Comparison of ENCODE assay signal across 18 cellular contexts in the genomic region with DNA sequence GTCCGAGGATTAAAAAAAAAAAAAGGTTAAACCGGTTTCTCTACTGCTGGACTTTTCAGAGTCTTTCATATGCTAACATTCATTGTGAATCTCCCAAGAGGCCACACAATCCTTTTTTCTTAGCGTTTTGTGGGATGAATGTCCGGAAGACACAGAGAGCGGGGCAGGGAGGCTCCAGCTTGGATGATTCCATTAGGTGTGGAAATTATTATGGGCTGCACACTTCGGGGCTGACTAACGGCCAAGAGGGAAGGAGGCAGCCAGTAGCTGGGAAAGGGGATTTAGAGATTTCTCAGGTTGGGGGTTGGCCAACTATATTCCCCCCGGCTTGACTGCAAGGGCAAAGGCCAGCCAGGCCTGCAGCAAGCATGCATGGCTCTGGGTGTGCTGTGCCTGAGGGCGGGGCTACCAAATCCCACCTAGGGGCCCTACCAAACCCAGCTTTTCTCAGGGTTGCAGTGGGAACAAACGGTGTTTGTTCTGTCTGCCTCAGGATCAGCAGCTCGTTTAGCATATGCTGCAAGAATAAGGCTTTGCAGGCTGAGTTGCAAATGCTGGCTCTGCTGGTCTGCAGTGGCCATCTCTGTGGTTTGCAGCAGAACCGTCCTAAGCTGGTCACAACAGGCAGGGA. TPM values are rescaled to one million over a fixed set of nuclear protein-coding genes. Genes with fewer than 3 reads are reported as not detected.
DNase-seq lines count a peak whose midpoint lies in the region; ATAC-seq, FAIRE-seq and TF ChIP-seq lines count a peak whose summit lies in the region.
"Had no signal": no experiment of that assay in that cellular context is flagged by ENCODE, and none has a peak within 500 bp of the region (broad histone marks: within the 10 kb centered on the region; RNA-seq: fewer than 3 reads in every experiment).

No MANE protein-coding gene starts in this region.

- H3K4me1 ChIP-seq in HUES48 (ENCODE audit: control insufficient read depth, insufficient read depth, low read length) (peaks cover 23% of the 10 kb centered on the region), iPS-15b (ENCODE audit: control insufficient read depth, insufficient read depth, low read length) (peaks cover 12% of the 10 kb centered on the region), osteoblast (ENCODE audit: insufficient read depth, low read length) (no peaks in the 10 kb centered on the region), pancreas (no peaks in the 10 kb centered on the region)
- H3K4me1 ChIP-seq: heart right ventricle, spleen had no signal

- H3K27me3 ChIP-seq in HUES48 (ENCODE audit: control insufficient read depth, insufficient read depth, low read length), result no peaks in the 10 kb centered on the region
- no peaks in the 10 kb centered on the region for H3K27me3 ChIP-seq in iPS-15b (ENCODE audit: control insufficient read depth, insufficient read depth, low read length)
- no peaks in the 10 kb centered on the region for H3K27me3 ChIP-seq in osteoblast (ENCODE audit: insufficient read depth, low read length)
- no peaks in the 10 kb centered on the region for H3K27me3 ChIP-seq in pancreas
- H3K27me3 ChIP-seq: esophagus muscularis mucosa, spleen had no signal

- no peak overlapping the region for H2AFZ ChIP-seq in osteoblast (ENCODE audit: low read length)

- TF ChIP-seq CTCF in WTC11 (IDR thresholded peaks at IDR 0.05) (no peak), osteoblast (IDR thresholded peaks at IDR 0.05; ENCODE audit: extremely low read depth, low read depth, low read length) (no peak), pancreas (IDR thresholded peaks at IDR 0.05) (no peak)

- H3K9me3 ChIP-seq in HUES48 (ENCODE audit: control insufficient read depth, insufficient read depth, low read length) (no peaks in the 10 kb centered on the region), iPS-15b (ENCODE audit: control insufficient read depth, insufficient read depth, low read length) (no peaks in the 10 kb centered on the region), osteoblast (ENCODE audit: low read depth, low read length) (no peaks in the 10 kb centered on the region), pancreas (no peaks in the 10 kb centered on the region)

- no peaks in the 10 kb centered on the region for H3K79me2 ChIP-seq in osteoblast (ENCODE audit: insufficient read depth, low read length)

- intact Hi-C loops in pancreas (cut with DNase I), result no loop called here

- H3K36me3 ChIP-seq in HUES48 (ENCODE audit: control insufficient read depth, insufficient read depth, low read length) (no peaks in the 10 kb centered on the region), iPS-15b (ENCODE audit: control insufficient read depth, insufficient read depth, low read length) (no peaks in the 10 kb centered on the region), osteoblast (ENCODE audit: insufficient read depth, low read length) (no peaks in the 10 kb centered on the region), pancreas (no peaks in the 10 kb centered on the region)
- H3K36me3 ChIP-seq: esophagus muscularis mucosa, heart right ventricle, spleen had no signal

- DNase-seq in WTC11 (ENCODE audit: low spot score) (peak; percentile 69), osteoblast (ENCODE audit: insufficient read length, low spot score, missing footprints) (peak; percentile 80), pancreas (no peak), NOMO-1 (lab: John Stamatoyannopoulos, UW; ENCODE audit: unreplicated experiment in 2 of 2) (no peak)
- no peak for DNase-seq in stimulated activated naive CD8-positive, alpha-beta T cell treated with anti-CD3 and anti-CD28 coated beads, Interleukin-15, Interleukin-2, amounts not matched to agents 100 U/mL and 50 U/mL, for 24 hours
- DNase-seq: activated CD4-positive, alpha-beta memory T cell treated with anti-CD3 and anti-CD28 coated beads for 36 hours; AML-193; heart right ventricle; MM.1S; NCI-H2029 treated with DMSO at 0.1 percent for 48 hours; spleen; stimulated activated naive CD8-positive, alpha-beta T cell treated with anti-CD3 and anti-CD28 coated beads, Interleukin-15, amount 100 ng/mL, for 72 hours had no signal

- peak overlapping the region; percentile 75 for H3K9ac ChIP-seq in HUES48 (ENCODE audit: low read depth, low read length)
- peak overlapping the region; percentile 30 for H3K9ac ChIP-seq in iPS-15b (ENCODE audit: low read depth, low read length)

- peak overlapping the region; percentile 96 for H3K27ac Mint-ChIP-seq in WTC11
- H3K27ac Mint-ChIP-seq: activated CD4-positive, alpha-beta memory T cell treated with anti-CD3 and anti-CD28 coated beads for 36 hours had no signal

- H3K4me1 Mint-ChIP-seq in WTC11, result peaks cover 22% of the 10 kb centered on the region
- H3K4me1 Mint-ChIP-seq: stimulated activated naive CD8-positive, alpha-beta T cell treated with anti-CD3 and anti-CD28 coated beads, Interleukin-15, amount 100 ng/mL, for 72 hours had no signal

- peak overlapping the region; percentile 49 for H3K4me3 ChIP-seq in HUES48 (ENCODE audit: low read depth, low read length)
- no peak overlapping the region for H3K4me3 ChIP-seq in iPS-15b (ENCODE audit: low read depth, low read length)
- no peak overlapping the region for H3K4me3 ChIP-seq in osteoblast (ENCODE audit: insufficient read depth, low read length)
- H3K4me3 ChIP-seq in pancreas, result no peak overlapping the region
- H3K4me3 ChIP-seq: esophagus muscularis mucosa, heart right ventricle, spleen had no signal

- no peak for FAIRE-seq in pancreas (lab: Jason Lieb, UNC)

- H3K36me3 Mint-ChIP-seq in WTC11, result no peaks in the 10 kb centered on the region
- H3K36me3 Mint-ChIP-seq: activated CD4-positive, alpha-beta memory T cell treated with anti-CD3 and anti-CD28 coated beads for 36 hours had no signal

- ATAC-seq in WTC11 (peak; percentile 75), pancreas (no peak), GM18861 (IDR thresholded peaks at IDR 0.05; ENCODE audit: unreplicated experiment) (no peak)
- ATAC-seq in stimulated activated naive CD8-positive, alpha-beta T cell treated with anti-CD3 and anti-CD28 coated beads, Interleukin-15, Interleukin-2, amounts not matched to agents 100 U/mL and 50 U/mL, for 24 hours, result no peak
- ATAC-seq: heart right ventricle; stimulated activated naive CD8-positive, alpha-beta T cell treated with anti-CD3 and anti-CD28 coated beads, Interleukin-15, amount 100 ng/mL, for 72 hours had no signal

- peak overlapping the region; percentile 98 for H3K27ac ChIP-seq in HUES48 (ENCODE audit: low read depth, low read length)
- H3K27ac ChIP-seq in osteoblast (ENCODE audit: low read depth, low read length), result no peak overlapping the region
- no peak overlapping the region for H3K27ac ChIP-seq in pancreas
- H3K27ac ChIP-seq: esophagus muscularis mucosa, heart right ventricle, spleen had no signal

- peak overlapping the region; percentile 48 for H3K4me3 Mint-ChIP-seq in WTC11
- H3K4me3 Mint-ChIP-seq: activated CD4-positive, alpha-beta memory T cell treated with anti-CD3 and anti-CD28 coated beads for 36 hours; stimulated activated naive CD8-positive, alpha-beta T cell treated with anti-CD3 and anti-CD28 coated beads, Interleukin-15, amount 100 ng/mL, for 72 hours had no signal

- POLR2A ChIA-PET in WTC11 (lab: Charles Lee), result interaction anchor here (0.6 to 1.1 kb wide), 2 partner anchors 146 to 221 kb away, joined by 3 to 8 read pairs; no protein-coding TSS in a partner anchor

- H4K20me1 ChIP-seq in osteoblast (ENCODE audit: insufficient read depth, low read length), result no peaks in the 10 kb centered on the region

- H3K27me3 Mint-ChIP-seq in WTC11 (ENCODE audit: low read depth), result no peaks in the 10 kb centered on the region
- H3K27me3 Mint-ChIP-seq: activated CD4-positive, alpha-beta memory T cell treated with anti-CD3 and anti-CD28 coated beads for 36 hours; stimulated activated naive CD8-positive, alpha-beta T cell treated with anti-CD3 and anti-CD28 coated beads, Interleukin-15, amount 100 ng/mL, for 72 hours had no signal

- no peaks in the 10 kb centered on the region for H3K9me3 Mint-ChIP-seq in WTC11
- H3K9me3 Mint-ChIP-seq: activated CD4-positive, alpha-beta memory T cell treated with anti-CD3 and anti-CD28 coated beads for 36 hours; stimulated activated naive CD8-positive, alpha-beta T cell treated with anti-CD3 and anti-CD28 coated beads, Interleukin-15, amount 100 ng/mL, for 72 hours had no signal

- CTCF ChIA-PET in WTC11 (lab: Charles Lee), result no interaction called here

- H3K4me2 ChIP-seq in osteoblast (ENCODE audit: insufficient read depth, low read length), result no peak overlapping the region

- WGBS in pancreas, 2 donors, result 33 to 50% methylated on average over 12 of the region's 12 CpGs

TF ChIP-seq in WTC11, 78 proteins besides CTCF, POLR2A, EP300 and RAD21:
- TF ChIP-seq GRHL2 (CRISPR knock-in tag; IDR thresholded peaks at IDR 0.05; ENCODE audit: insufficient replicate concordance, severe bottlenecking) (peak; percentile 6), FOXJ3 (CRISPR knock-in tag; IDR thresholded peaks at IDR 0.05; ENCODE audit: borderline replicate concordance) (no peak)

RNA-seq across cellular contexts. Expression of gene NYX, which starts 28.6 kb away (rescaled TPM):
- total RNA-seq in WTC11 (2021), result 0.09 TPM in 1 of 3 replicates, not detected in the others
- total RNA-seq in osteoblast, result not detected in 2 replicates
- total RNA-seq in pancreas, result not detected
- polyA plus RNA-seq in pancreas, result not detected
- total RNA-seq: activated CD4-positive, alpha-beta memory T cell treated with anti-CD3 and anti-CD28 coated beads for 36 hours; esophagus muscularis mucosa; heart right ventricle; HT1080; lower leg skin had no signal
- polyA plus RNA-seq: heart right ventricle had no signal

Comparison
In these comparisons a context has a peak if more than half of its experiments do, and no peak if none do; other contexts are left out.
1. DNase-seq: peak in WTC11 (single experiment) and osteoblast (single experiment); none in pancreas (0 of 6), NOMO-1 (0 of 2) and stimulated activated naive CD8-positive, alpha-beta T cell treated with anti-CD3 and anti-CD28 coated beads, Interleukin-15, Interleukin-2, amounts not matched to agents 100 U/mL and 50 U/mL, for 24 hours (single experiment).